8 cellular contexts compared by ENCODE assay signal in genomic region chr19:10292206-10292788, GRCh38. TPM values are rescaled to one million over a fixed set of nuclear protein-coding genes. Genes with fewer than 3 reads are reported as not detected.
A peak's percentile ranks its signal among the peaks of the same experiment; 100 is the strongest.
DNase-seq lines count a peak whose midpoint lies in the region; ATAC-seq and TF ChIP-seq lines count a peak whose summit lies in the region.

No MANE protein-coding gene starts in this region.

- peaks cover 89% of the 10 kb centered on the region for H3K27me3 Mint-ChIP-seq in neural progenitor cell (ENCODE audit: insufficient read depth, low read depth)

- peak overlapping the region; percentile 75 for H3K4me2 ChIP-seq in neural progenitor cell

- H3K4me1 Mint-ChIP-seq in neural progenitor cell: peaks cover 32% of the 10 kb centered on the region

- H3K27ac Mint-ChIP-seq in neural progenitor cell: no peak overlapping the region

- intact Hi-C loops in thyroid gland (cut with DNase I): no loop called here

- DNase-seq in DMS53 treated with DMSO at 0.1 percent for 48 hours (lab: John Stamatoyannopoulos, UW; ENCODE audit: unreplicated experiment) (peak; percentile 40), NOMO-1 treated with DMSO at 0.1 percent for 48 hours (lab: John Stamatoyannopoulos, UW; ENCODE audit: unreplicated experiment) (peak; percentile 30), fibroblast of pulmonary artery (ENCODE audit: low read depth) (peak; percentile 68), neural progenitor cell (ENCODE audit: low spot score) (peak; percentile 93), thyroid gland (peak; percentile 55 to 59), inferior parietal cortex (ENCODE audit: extremely low spot score) (no peak)
- DNase-seq in activated T-cell treated with anti-CD3 and anti-CD28 coated beads, Interleukin-2, amount 50 U/mL, for 48 hours: peak; percentile 87 to 89

- no peak overlapping the region for H3K27ac ChIP-seq in neural progenitor cell
- no peak overlapping the region for H3K27ac ChIP-seq in thyroid gland

- H4K20me1 ChIP-seq in neural progenitor cell (ENCODE audit: low read depth): peaks cover 76% of the 10 kb centered on the region

- peak overlapping the region; percentile 81 for H3K4me3 Mint-ChIP-seq in neural progenitor cell

- peaks cover 100% of the 10 kb centered on the region for H3K27me3 ChIP-seq in neural progenitor cell
- H3K27me3 ChIP-seq in thyroid gland: peaks cover 49% of the 10 kb centered on the region

- no peaks in the 10 kb centered on the region for H3K79me2 ChIP-seq in neural progenitor cell (ENCODE audit: low read depth)

- peak; percentile 43 for ATAC-seq in HG02763 (IDR thresholded peaks at IDR 0.05; ENCODE audit: unreplicated experiment)

- peaks cover 3% of the 10 kb centered on the region for H3K9me3 Mint-ChIP-seq in neural progenitor cell

- peak overlapping the region; percentile 31 for H2AFZ ChIP-seq in neural progenitor cell (replicated peaks)

- peaks cover 72% of the 10 kb centered on the region for H3F3A ChIP-seq in neural progenitor cell (ENCODE audit: low read depth)

- H3K4me3 ChIP-seq in fibroblast of pulmonary artery (replicated peaks; ENCODE audit: low read depth, low read length): peak overlapping the region; percentile 54
- peak overlapping the region; percentile 39 for H3K4me3 ChIP-seq in neural progenitor cell
- peak overlapping the region in 1 of 3 donors; percentile 21 for H3K4me3 ChIP-seq in thyroid gland (replicated peaks in 1 of 3)

- H3K36me3 Mint-ChIP-seq in neural progenitor cell: no peaks in the 10 kb centered on the region

- 1 to 2% methylated on average over 24 to 36 of the region's 45 CpGs for WGBS in thyroid gland, 2 donors

- H3K36me3 ChIP-seq in neural progenitor cell: no peaks in the 10 kb centered on the region
- H3K36me3 ChIP-seq in thyroid gland: no peaks in the 10 kb centered on the region

- TF ChIP-seq CTCF in fibroblast of pulmonary artery (IDR thresholded peaks at IDR 0.05; ENCODE audit: low read length, missing control alignments): no peak
- TF ChIP-seq CTCF in neural progenitor cell (IDR thresholded peaks at IDR 0.05): no peak
- no peak for TF ChIP-seq CTCF in thyroid gland (IDR thresholded peaks at IDR 0.05)

- no peaks in the 10 kb centered on the region for H3K9me3 ChIP-seq in neural progenitor cell (ENCODE audit: low read depth)
- H3K9me3 ChIP-seq in thyroid gland: no peaks in the 10 kb centered on the region

- H3K4me1 ChIP-seq in neural progenitor cell: peaks cover 9% of the 10 kb centered on the region
- peaks cover 29 to 77% of the 10 kb centered on the region in 2 donors for H3K4me1 ChIP-seq in thyroid gland

- TF ChIP-seq POLR2A in thyroid gland (IDR thresholded peaks at IDR 0.05): no peak

- no peak overlapping the region for H3K9ac ChIP-seq in neural progenitor cell

RNA-seq across cellular contexts. Expression of gene ICAM5, which starts 2.5 kb away (rescaled TPM):
- total RNA-seq in neural progenitor cell (ENCODE audit: low replicate concordance) (0.46 TPM in 1 of 2 replicates, not detected in the other), thyroid gland (1 to 10 TPM in 2 of 4 donors, not detected in 2; 1.0 to 1.6 TPM)

RNA-seq across cellular contexts. Expression of gene ICAM4, which starts 5.5 kb away (rescaled TPM):
- total RNA-seq in neural progenitor cell (ENCODE audit: low replicate concordance) (0.15 TPM in 1 of 2 replicates, not detected in the other), thyroid gland (under 1 TPM in 1 of 4 donors, not detected in 3; 0.44 TPM)

RNA-seq across cellular contexts. Expression of gene ZGLP1, which starts 17.3 kb away (rescaled TPM):
- total RNA-seq in neural progenitor cell (ENCODE audit: low replicate concordance) (2.4 and 4.6 TPM in 2 replicates), thyroid gland (1 to 10 TPM in 3 of 4 donors, under 1 TPM in 1; 0.75 to 8.8 (median 2.2) TPM)

RNA-seq across cellular contexts. Expression of gene ICAM1, which starts 21.4 kb away (rescaled TPM):
- total RNA-seq in neural progenitor cell (ENCODE audit: low replicate concordance): 0.40 and 0.80 TPM in 2 replicates
- total RNA-seq in thyroid gland: 10 to 100 TPM in 3 of 4 donors, 1 to 10 TPM in 1; 8.1 to 37.6 (median 19.7) TPM

RNA-seq across cellular contexts. Expression of gene FDX2, which starts 23.5 kb away (rescaled TPM):
- 7.4 and 11.4 TPM in 2 replicates for total RNA-seq in neural progenitor cell (ENCODE audit: low replicate concordance)
- total RNA-seq in thyroid gland: 10 to 100 TPM; 22.8 to 44.8 (median 33.3) TPM
